Comparison of ENCODE assay signal across 1 cellular context in genomic region chr3:163552659-163552966, GRCh38.
TF ChIP-seq lines count a peak whose summit lies in the region.

No MANE protein-coding gene starts in this region.

TF ChIP-seq in GM23338, 12 proteins besides CTCF, POLR2A, EP300 and RAD21 (continued from another document):
- TF ChIP-seq ZNF462 (CRISPR knock-in tag; IDR thresholded peaks at IDR 0.05) (no peak), REST (IDR thresholded peaks at IDR 0.05; ENCODE audit: unreplicated experiment) (no peak), ETS1 (IDR thresholded peaks at IDR 0.05) (no peak), STAT1 (IDR thresholded peaks at IDR 0.05; ENCODE audit: unreplicated experiment) (no peak), ZNF331 (CRISPR knock-in tag; IDR thresholded peaks at IDR 0.05; ENCODE audit: low read depth) (no peak), EZH2phosphoT487 (IDR thresholded peaks at IDR 0.05; ENCODE audit: unreplicated experiment) (no peak)
